1 cellular context compared by ENCODE assay signal in the genomic region with DNA sequence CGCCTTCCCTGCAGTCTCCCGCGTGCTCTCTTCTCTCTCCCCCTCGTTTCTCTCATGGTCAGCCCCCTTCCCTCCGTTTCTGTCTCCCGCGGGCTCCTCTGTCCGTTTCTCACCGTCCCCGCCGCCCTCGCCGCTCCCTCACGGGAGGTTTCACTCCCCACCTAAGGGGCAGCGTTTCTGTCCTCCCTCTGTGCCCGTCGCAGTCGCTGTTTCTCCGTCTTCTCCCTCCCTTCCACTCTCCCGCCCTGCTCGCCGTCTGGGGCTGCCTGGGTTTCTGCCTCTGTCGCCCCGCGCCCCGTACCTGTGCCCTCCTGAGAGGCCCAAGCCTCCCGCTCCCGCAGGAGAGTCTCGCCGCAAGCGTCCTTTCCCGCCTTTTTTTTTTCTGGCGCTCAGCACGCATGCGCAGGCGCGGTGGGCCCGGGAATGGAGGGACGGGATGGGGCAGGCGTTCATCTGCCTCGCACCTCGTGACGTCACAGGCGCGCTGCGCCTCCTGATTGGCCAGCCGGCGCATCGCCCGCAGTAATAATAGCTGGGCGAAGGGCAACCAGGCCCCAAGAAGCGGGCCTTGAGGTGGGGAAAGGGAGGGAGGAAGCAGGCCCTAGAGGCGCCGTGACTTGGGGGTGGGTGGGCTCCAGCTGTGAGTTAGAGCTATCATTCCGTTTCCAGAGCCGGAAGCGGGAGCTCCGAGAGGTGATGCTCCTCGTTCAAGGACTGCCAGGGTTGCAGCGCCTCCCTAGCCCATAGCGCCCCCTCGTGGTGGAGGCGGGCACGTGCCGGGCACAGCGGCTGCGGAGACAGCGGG.
TF ChIP-seq lines count a peak whose summit lies in the region.

No MANE protein-coding gene starts in this region.

TF ChIP-seq in H1, 55 proteins besides CTCF, POLR2A, EP300 and RAD21:
- TF ChIP-seq SP4 (IDR thresholded peaks at IDR 0.05; ENCODE audit: low read length) (peak; percentile 77; the same call in 1 of the 2 replicates), TCF12 (IDR thresholded peaks at IDR 0.05; ENCODE audit: low read depth, low read length) (no peak), RBBP5 (IDR thresholded peaks at IDR 0.05; ENCODE audit: borderline replicate concordance, low read depth, low read length) (0 out of 2 replicates have a peak, but pooled peaks have one; percentile 35), POU5F1 (IDR thresholded peaks at IDR 0.05; ENCODE audit: low read depth, low read length) (no peak), KDM4A (IDR thresholded peaks at IDR 0.05; ENCODE audit: low read depth, low read length, severe bottlenecking) (peak; percentile 98), SUZ12 (IDR thresholded peaks at IDR 0.05; ENCODE audit: low read length) (no peak), TEAD4 (IDR thresholded peaks at IDR 0.05; ENCODE audit: low read depth, low read length) (no peak), KDM1A (IDR thresholded peaks at IDR 0.05; ENCODE audit: borderline replicate concordance, low read length) (peak; percentile 47; the same call in 1 of the 2 replicates), CBX8 (IDR thresholded peaks at IDR 0.05; ENCODE audit: borderline replicate concordance, low read depth, low read length) (no peak), PHF8 (conservative IDR thresholded peaks at IDR 0.05; ENCODE audit: low read depth, low read length) (0 out of 2 replicates have a peak, but pooled peaks have one; percentile 19), EGR1 (IDR thresholded peaks at IDR 0.05; ENCODE audit: borderline replicate concordance, low read depth, low read length) (no peak), CEBPB (IDR thresholded peaks at IDR 0.05; ENCODE audit: low read depth, low read length) (no peak), TAF7 (optimal IDR thresholded peaks at IDR 0.05; ENCODE audit: borderline replicate concordance, low read depth, low read length) (no peak), GABPA (IDR thresholded peaks at IDR 0.05; ENCODE audit: borderline replicate concordance, insufficient read depth, low read length) (no peak; the same call in 1 of the 2 replicates), SP2 (IDR thresholded peaks at IDR 0.05; ENCODE audit: low read length) (no peak), SRF (IDR thresholded peaks at IDR 0.05; ENCODE audit: low read depth, low read length) (no peak), SIRT6 (IDR thresholded peaks at IDR 0.05; ENCODE audit: low read length) (no peak), BCL11A (IDR thresholded peaks at IDR 0.05; ENCODE audit: low read depth in 2 of 2, low read length in 2 of 2) (no peak), POLR2AphosphoS5 (IDR thresholded peaks at IDR 0.05; ENCODE audit: low read depth, low read length) (no peak), TAF1 (IDR thresholded peaks at IDR 0.05; ENCODE audit: low read depth, low read length) (no peak), CHD2 (IDR thresholded peaks at IDR 0.05; ENCODE audit: low read length) (peak; percentile 70; the same call in 1 of the 2 replicates), CREB1 (IDR thresholded peaks at IDR 0.05) (peak; percentile 96), RFX5 (IDR thresholded peaks at IDR 0.05; ENCODE audit: borderline replicate concordance, low read depth, low read length) (peak; percentile 96), FOSL1 (IDR thresholded peaks at IDR 0.05; ENCODE audit: insufficient read depth, low read depth, low read length) (no peak), EZH2 (IDR thresholded peaks at IDR 0.05; ENCODE audit: low read depth, low read length, severe bottlenecking) (no peak), SIX5 (IDR thresholded peaks at IDR 0.05; ENCODE audit: low read depth, low read length) (no peak), SAP30 (IDR thresholded peaks at IDR 0.05; ENCODE audit: insufficient read depth, insufficient replicate concordance, low read length) (no peak), RNF2 (IDR thresholded peaks at IDR 0.05; ENCODE audit: borderline replicate concordance, low read depth, low read length, missing control alignments, poor library complexity, severe bottlenecking) (peak; percentile 80), HDAC6 (IDR thresholded peaks at IDR 0.05; ENCODE audit: low read depth, low read length) (no peak), MAFK (IDR thresholded peaks at IDR 0.05; ENCODE audit: low read depth, low read length) (no peak), KDM5A (IDR thresholded peaks at IDR 0.05; ENCODE audit: low read length) (no peak), NRF1 (IDR thresholded peaks at IDR 0.05; ENCODE audit: low read depth, low read length) (peak; percentile 84), BRCA1 (IDR thresholded peaks at IDR 0.05; ENCODE audit: low read depth, low read length) (no peak), TBP (IDR thresholded peaks at IDR 0.05; ENCODE audit: low read depth, low read length) (no peak), SP1 (IDR thresholded peaks at IDR 0.05; ENCODE audit: low read depth, low read length) (no peak), SIN3A (conservative IDR thresholded peaks at IDR 0.05 in 1 of 2, IDR thresholded peaks at IDR 0.05 in 1 of 2; ENCODE audit: low read depth in 1 of 2, low read length in 2 of 2) (no peak), JUND (IDR thresholded peaks at IDR 0.05; ENCODE audit: low read length) (0 out of 2 replicates have a peak, but pooled peaks have one; percentile 4), BACH1 (IDR thresholded peaks at IDR 0.05; ENCODE audit: low read length) (no peak), HDAC2 (IDR thresholded peaks at IDR 0.05; ENCODE audit: borderline replicate concordance in 1 of 2, low read depth in 2 of 2, low read length in 2 of 2) (peak in 1 of 2 experiments; percentile 79; a peak in 1 of 4 replicates), ASH2L (IDR thresholded peaks at IDR 0.05; ENCODE audit: low read length) (peak; percentile 40), NANOG (IDR thresholded peaks at IDR 0.05; ENCODE audit: insufficient read depth, low read depth, low read length, poor library complexity, severe bottlenecking) (no peak), ZNF274 (IDR thresholded peaks at IDR 0.05; ENCODE audit: borderline replicate concordance, extremely low read depth, low read length) (no peak), CTBP2 (IDR thresholded peaks at IDR 0.05; ENCODE audit: borderline replicate concordance, insufficient read depth, insufficient read length, low read length) (no peak), CHD1 (IDR thresholded peaks at IDR 0.05; ENCODE audit: low read depth, low read length) (no peak), CBX5 (IDR thresholded peaks at IDR 0.05; ENCODE audit: low read depth, low read length) (no peak), RXRA (IDR thresholded peaks at IDR 0.05; ENCODE audit: insufficient read depth, low read depth, low read length) (no peak), JUN (IDR thresholded peaks at IDR 0.05; ENCODE audit: low read depth, low read length) (no peak), YY1 (IDR thresholded peaks at IDR 0.05; ENCODE audit: low read depth, low read length) (no peak), GTF2F1 (IDR thresholded peaks at IDR 0.05; ENCODE audit: borderline replicate concordance, low read depth, low read length) (peak; percentile 68; the same call in 1 of the 2 replicates)
- TF ChIP-seq, protein P1, sequence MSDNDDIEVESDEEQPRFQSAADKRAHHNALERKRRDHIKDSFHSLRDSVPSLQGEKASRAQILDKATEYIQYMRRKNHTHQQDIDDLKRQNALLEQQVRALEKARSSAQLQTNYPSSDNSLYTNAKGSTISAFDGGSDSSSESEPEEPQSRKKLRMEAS (IDR thresholded peaks at IDR 0.05), result peak; percentile 99
- TF ChIP-seq, protein P2, sequence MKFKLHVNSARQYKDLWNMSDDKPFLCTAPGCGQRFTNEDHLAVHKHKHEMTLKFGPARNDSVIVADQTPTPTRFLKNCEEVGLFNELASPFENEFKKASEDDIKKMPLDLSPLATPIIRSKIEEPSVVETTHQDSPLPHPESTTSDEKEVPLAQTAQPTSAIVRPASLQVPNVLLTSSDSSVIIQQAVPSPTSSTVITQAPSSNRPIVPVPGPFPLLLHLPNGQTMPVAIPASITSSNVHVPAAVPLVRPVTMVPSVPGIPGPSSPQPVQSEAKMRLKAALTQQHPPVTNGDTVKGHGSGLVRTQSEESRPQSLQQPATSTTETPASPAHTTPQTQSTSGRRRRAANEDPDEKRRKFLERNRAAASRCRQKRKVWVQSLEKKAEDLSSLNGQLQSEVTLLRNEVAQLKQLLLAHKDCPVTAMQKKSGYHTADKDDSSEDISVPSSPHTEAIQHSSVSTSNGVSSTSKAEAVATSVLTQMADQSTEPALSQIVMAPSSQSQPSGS (IDR thresholded peaks at IDR 0.05; ENCODE audit: low read length), result no peak
- TF ChIP-seq, protein P3, sequence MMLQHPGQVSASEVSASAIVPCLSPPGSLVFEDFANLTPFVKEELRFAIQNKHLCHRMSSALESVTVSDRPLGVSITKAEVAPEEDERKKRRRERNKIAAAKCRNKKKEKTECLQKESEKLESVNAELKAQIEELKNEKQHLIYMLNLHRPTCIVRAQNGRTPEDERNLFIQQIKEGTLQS (IDR thresholded peaks at IDR 0.05; ENCODE audit: insufficient read depth, low read depth, low read length), result peak; percentile 65; the same call in 1 of the 2 replicates
- TF ChIP-seq, protein P4, sequence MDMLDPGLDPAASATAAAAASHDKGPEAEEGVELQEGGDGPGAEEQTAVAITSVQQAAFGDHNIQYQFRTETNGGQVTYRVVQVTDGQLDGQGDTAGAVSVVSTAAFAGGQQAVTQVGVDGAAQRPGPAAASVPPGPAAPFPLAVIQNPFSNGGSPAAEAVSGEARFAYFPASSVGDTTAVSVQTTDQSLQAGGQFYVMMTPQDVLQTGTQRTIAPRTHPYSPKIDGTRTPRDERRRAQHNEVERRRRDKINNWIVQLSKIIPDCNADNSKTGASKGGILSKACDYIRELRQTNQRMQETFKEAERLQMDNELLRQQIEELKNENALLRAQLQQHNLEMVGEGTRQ (IDR thresholded peaks at IDR 0.05; ENCODE audit: low read length), result peak; percentile 40; the same call in 1 of the 2 replicates
- TF ChIP-seq, protein P5, sequence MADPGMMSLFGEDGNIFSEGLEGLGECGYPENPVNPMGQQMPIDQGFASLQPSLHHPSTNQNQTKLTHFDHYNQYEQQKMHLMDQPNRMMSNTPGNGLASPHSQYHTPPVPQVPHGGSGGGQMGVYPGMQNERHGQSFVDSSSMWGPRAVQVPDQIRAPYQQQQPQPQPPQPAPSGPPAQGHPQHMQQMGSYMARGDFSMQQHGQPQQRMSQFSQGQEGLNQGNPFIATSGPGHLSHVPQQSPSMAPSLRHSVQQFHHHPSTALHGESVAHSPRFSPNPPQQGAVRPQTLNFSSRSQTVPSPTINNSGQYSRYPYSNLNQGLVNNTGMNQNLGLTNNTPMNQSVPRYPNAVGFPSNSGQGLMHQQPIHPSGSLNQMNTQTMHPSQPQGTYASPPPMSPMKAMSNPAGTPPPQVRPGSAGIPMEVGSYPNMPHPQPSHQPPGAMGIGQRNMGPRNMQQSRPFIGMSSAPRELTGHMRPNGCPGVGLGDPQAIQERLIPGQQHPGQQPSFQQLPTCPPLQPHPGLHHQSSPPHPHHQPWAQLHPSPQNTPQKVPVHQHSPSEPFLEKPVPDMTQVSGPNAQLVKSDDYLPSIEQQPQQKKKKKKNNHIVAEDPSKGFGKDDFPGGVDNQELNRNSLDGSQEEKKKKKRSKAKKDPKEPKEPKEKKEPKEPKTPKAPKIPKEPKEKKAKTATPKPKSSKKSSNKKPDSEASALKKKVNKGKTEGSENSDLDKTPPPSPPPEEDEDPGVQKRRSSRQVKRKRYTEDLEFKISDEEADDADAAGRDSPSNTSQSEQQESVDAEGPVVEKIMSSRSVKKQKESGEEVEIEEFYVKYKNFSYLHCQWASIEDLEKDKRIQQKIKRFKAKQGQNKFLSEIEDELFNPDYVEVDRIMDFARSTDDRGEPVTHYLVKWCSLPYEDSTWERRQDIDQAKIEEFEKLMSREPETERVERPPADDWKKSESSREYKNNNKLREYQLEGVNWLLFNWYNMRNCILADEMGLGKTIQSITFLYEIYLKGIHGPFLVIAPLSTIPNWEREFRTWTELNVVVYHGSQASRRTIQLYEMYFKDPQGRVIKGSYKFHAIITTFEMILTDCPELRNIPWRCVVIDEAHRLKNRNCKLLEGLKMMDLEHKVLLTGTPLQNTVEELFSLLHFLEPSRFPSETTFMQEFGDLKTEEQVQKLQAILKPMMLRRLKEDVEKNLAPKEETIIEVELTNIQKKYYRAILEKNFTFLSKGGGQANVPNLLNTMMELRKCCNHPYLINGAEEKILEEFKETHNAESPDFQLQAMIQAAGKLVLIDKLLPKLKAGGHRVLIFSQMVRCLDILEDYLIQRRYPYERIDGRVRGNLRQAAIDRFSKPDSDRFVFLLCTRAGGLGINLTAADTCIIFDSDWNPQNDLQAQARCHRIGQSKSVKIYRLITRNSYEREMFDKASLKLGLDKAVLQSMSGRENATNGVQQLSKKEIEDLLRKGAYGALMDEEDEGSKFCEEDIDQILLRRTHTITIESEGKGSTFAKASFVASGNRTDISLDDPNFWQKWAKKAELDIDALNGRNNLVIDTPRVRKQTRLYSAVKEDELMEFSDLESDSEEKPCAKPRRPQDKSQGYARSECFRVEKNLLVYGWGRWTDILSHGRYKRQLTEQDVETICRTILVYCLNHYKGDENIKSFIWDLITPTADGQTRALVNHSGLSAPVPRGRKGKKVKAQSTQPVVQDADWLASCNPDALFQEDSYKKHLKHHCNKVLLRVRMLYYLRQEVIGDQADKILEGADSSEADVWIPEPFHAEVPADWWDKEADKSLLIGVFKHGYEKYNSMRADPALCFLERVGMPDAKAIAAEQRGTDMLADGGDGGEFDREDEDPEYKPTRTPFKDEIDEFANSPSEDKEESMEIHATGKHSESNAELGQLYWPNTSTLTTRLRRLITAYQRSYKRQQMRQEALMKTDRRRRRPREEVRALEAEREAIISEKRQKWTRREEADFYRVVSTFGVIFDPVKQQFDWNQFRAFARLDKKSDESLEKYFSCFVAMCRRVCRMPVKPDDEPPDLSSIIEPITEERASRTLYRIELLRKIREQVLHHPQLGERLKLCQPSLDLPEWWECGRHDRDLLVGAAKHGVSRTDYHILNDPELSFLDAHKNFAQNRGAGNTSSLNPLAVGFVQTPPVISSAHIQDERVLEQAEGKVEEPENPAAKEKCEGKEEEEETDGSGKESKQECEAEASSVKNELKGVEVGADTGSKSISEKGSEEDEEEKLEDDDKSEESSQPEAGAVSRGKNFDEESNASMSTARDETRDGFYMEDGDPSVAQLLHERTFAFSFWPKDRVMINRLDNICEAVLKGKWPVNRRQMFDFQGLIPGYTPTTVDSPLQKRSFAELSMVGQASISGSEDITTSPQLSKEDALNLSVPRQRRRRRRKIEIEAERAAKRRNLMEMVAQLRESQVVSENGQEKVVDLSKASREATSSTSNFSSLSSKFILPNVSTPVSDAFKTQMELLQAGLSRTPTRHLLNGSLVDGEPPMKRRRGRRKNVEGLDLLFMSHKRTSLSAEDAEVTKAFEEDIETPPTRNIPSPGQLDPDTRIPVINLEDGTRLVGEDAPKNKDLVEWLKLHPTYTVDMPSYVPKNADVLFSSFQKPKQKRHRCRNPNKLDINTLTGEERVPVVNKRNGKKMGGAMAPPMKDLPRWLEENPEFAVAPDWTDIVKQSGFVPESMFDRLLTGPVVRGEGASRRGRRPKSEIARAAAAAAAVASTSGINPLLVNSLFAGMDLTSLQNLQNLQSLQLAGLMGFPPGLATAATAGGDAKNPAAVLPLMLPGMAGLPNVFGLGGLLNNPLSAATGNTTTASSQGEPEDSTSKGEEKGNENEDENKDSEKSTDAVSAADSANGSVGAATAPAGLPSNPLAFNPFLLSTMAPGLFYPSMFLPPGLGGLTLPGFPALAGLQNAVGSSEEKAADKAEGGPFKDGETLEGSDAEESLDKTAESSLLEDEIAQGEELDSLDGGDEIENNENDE (IDR thresholded peaks at IDR 0.05; ENCODE audit: insufficient replicate concordance, low read length), result no peak
- TF ChIP-seq, protein P6, sequence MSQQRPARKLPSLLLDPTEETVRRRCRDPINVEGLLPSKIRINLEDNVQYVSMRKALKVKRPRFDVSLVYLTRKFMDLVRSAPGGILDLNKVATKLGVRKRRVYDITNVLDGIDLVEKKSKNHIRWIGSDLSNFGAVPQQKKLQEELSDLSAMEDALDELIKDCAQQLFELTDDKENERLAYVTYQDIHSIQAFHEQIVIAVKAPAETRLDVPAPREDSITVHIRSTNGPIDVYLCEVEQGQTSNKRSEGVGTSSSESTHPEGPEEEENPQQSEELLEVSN (IDR thresholded peaks at IDR 0.05), result peak; percentile 100
TF ChIP-seq in H1: peak in this region for 18.
